ENCODE assay signal across 16 cellular contexts in the genomic region with DNA sequence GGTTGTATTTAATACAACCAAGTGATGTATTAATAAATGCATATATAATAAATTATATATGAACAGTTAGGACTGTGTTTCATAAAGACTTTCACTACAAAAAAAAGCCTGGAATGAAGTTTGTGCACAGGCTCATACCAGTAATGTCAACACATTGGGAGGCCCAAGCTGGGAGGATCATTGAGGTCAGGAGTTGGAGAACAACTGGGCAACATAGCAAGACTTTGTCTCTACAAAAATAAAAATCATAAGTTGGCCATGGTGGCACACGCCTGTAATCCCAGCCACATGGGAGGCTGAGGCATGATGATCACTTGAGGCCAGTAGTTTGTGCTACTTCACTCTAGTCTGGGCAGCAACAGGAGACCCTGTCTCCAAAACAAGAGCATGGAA.
"Had no signal": no experiment of that assay in that cellular context is flagged by ENCODE, and none has a peak within 500 bp of the region (broad histone marks: within the 10 kb centered on the region; RNA-seq: fewer than 3 reads in every experiment).

No MANE protein-coding gene starts in this region.

- H3K27me3 Mint-ChIP-seq: naive thymus-derived CD8-positive, alpha-beta T cell had no signal

- H3K27me3 ChIP-seq: gastroesophageal sphincter, ovary, transverse colon had no signal

- H3K4me3 Mint-ChIP-seq: naive thymus-derived CD8-positive, alpha-beta T cell; stimulated activated effector memory CD8-positive, alpha-beta T cell treated with anti-CD3 and anti-CD28 coated beads, Interleukin-12 subunit alpha, Interleukin-12 subunit beta, amount 100 ng/mL, for 72 hours had no signal

- DNase-seq: effector CD4-positive, alpha-beta T cell; glutamatergic neuron; islet precursor cell; mammary epithelial cell; naive thymus-derived CD8-positive, alpha-beta T cell; ovary; right cardiac atrium; stimulated activated CD4-positive, alpha-beta T cell treated with anti-CD3 and anti-CD28 coated beads, Interleukin-4, amount 100 ng/mL, for 1 hour; stimulated activated CD8-positive, alpha-beta memory T cell treated with anti-CD3 and anti-CD28 coated beads, Interleukin-4, amount 100 ng/mL, for 48 hours; stimulated activated naive CD8-positive, alpha-beta T cell treated with anti-CD3 and anti-CD28 coated beads, Interleukin-15, Interleukin-2, amounts not matched to agents 100 U/mL and 50 U/mL, for 24 hours; transverse colon had no signal

- H3K9me3 Mint-ChIP-seq: naive thymus-derived CD8-positive, alpha-beta T cell; stimulated activated effector memory CD8-positive, alpha-beta T cell treated with anti-CD3 and anti-CD28 coated beads, Interleukin-12 subunit alpha, Interleukin-12 subunit beta, amount 100 ng/mL, for 72 hours had no signal

- H3K9me3 ChIP-seq: gastroesophageal sphincter, ovary, thoracic aorta, transverse colon had no signal

- H3K4me3 ChIP-seq: coronary artery, gastroesophageal sphincter, ovary, thoracic aorta, transverse colon had no signal

- ATAC-seq: gastroesophageal sphincter; left lobe of liver; naive thymus-derived CD8-positive, alpha-beta T cell; right cardiac atrium; stimulated activated effector memory CD8-positive, alpha-beta T cell treated with anti-CD3 and anti-CD28 coated beads, Interleukin-12 subunit alpha, Interleukin-12 subunit beta, amount 100 ng/mL, for 72 hours; stimulated activated naive CD8-positive, alpha-beta T cell treated with anti-CD3 and anti-CD28 coated beads, Interleukin-15, Interleukin-2, amounts not matched to agents 100 U/mL and 50 U/mL, for 24 hours had no signal

- H3K27ac Mint-ChIP-seq: stimulated activated effector memory CD8-positive, alpha-beta T cell treated with anti-CD3 and anti-CD28 coated beads, Interleukin-12 subunit alpha, Interleukin-12 subunit beta, amount 100 ng/mL, for 72 hours had no signal

- H3K36me3 ChIP-seq: ovary had no signal
